19 cellular contexts compared by ENCODE assay signal in the genomic region with DNA sequence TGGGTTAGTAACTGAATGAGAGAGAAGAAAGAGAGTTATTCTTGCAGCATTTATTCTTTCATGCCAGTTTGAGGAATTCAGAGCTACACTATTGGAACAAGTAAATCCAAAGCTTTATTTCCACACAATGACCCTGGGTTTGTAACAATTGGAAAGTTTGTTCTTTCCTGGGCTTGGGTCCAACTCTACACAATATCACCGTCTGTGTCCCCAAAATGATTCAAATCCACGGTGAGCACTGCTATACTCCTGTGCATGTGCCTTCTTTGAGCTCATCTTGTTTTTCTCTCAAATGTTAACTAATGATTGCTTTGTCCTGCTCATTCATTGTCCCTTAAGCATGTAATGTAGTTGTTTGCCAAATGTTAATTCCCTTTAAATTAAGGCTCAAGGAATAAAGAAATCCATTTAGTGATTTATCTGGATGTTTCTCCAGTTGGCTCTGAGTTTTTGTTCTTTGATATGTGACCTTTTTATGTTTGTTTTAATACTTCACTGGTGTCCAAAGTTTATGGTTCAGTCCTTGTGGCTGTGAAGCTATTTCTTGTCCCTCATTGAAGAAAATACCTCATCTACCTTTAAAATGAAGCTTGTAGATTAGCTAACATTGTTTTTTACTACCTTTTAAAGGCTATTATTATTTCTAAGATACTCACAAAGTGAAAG. TPM values are rescaled to one million over a fixed set of nuclear protein-coding genes. Genes with fewer than 3 reads are reported as not detected.
DNase-seq lines count a peak whose midpoint lies in the region; ATAC-seq lines count a peak whose summit lies in the region.
"Had no signal": no experiment of that assay in that cellular context is flagged by ENCODE, and none has a peak within 500 bp of the region (broad histone marks: within the 10 kb centered on the region; RNA-seq: fewer than 3 reads in every experiment).

No MANE protein-coding gene starts in this region.

- no peak overlapping the region for H3K27ac Mint-ChIP-seq in activated T-cell treated with anti-CD3 and anti-CD28 coated beads, Interleukin-2, amount 50 U/mL, for 72 hours
- H3K27ac Mint-ChIP-seq: CD4-positive, alpha-beta memory T cell had no signal

- H3K4me3 Mint-ChIP-seq in activated T-cell treated with anti-CD3 and anti-CD28 coated beads, Interleukin-2, amount 50 U/mL, for 72 hours = no peak overlapping the region
- H3K4me3 Mint-ChIP-seq: CD4-positive, alpha-beta memory T cell had no signal

- H3K27me3 Mint-ChIP-seq in activated T-cell treated with anti-CD3 and anti-CD28 coated beads, Interleukin-2, amount 50 U/mL, for 72 hours (ENCODE audit: low read depth) = no peaks in the 10 kb centered on the region
- H3K27me3 Mint-ChIP-seq: CD4-positive, alpha-beta memory T cell had no signal

- no peak for ATAC-seq in activated T-cell treated with anti-CD3 and anti-CD28 coated beads, Interleukin-2, amount 50 U/mL, for 72 hours (replicated peaks in 1 of 2)
- ATAC-seq: HCT116 had no signal

- H3K9me3 Mint-ChIP-seq in activated T-cell treated with anti-CD3 and anti-CD28 coated beads, Interleukin-2, amount 50 U/mL, for 72 hours = peaks cover 2% of the 10 kb centered on the region in 2 donors

- H3K36me3 Mint-ChIP-seq in activated T-cell treated with anti-CD3 and anti-CD28 coated beads, Interleukin-2, amount 50 U/mL, for 72 hours (ENCODE audit: insufficient read depth in 2 of 2) = peaks cover 0 to 2% of the 10 kb centered on the region in 2 donors
- H3K36me3 Mint-ChIP-seq: CD4-positive, alpha-beta memory T cell had no signal

- no peaks in the 10 kb centered on the region for H3K4me1 Mint-ChIP-seq in activated T-cell treated with anti-CD3 and anti-CD28 coated beads, Interleukin-2, amount 50 U/mL, for 72 hours (ENCODE audit: low read depth)
- H3K4me1 Mint-ChIP-seq: CD4-positive, alpha-beta memory T cell had no signal

- peak; percentile 26 for DNase-seq in NCI-H82 (lab: John Stamatoyannopoulos, UW)
- peak; percentile 19 for DNase-seq in globus pallidus (ENCODE audit: low spot score)
- peak; percentile 8 for DNase-seq in midbrain (lab: John Stamatoyannopoulos, UW)
- no peak for DNase-seq in EL
- no peak for DNase-seq in OCI-M2 (lab: John Stamatoyannopoulos, UW; ENCODE audit: unreplicated experiment)
- no peak for DNase-seq in activated T-cell treated with anti-CD3 and anti-CD28 coated beads, Interleukin-2, amount 50 U/mL, for 72 hours
- no peak for DNase-seq in NCI-H526 (lab: John Stamatoyannopoulos, UW)
- DNase-seq: ACHN; CD4-positive, alpha-beta memory T cell; GDM1; MG63; NCI-H1436 treated with DMSO at 0.1 percent for 48 hours; NCI-H510A treated with DMSO at 0.1 percent for 48 hours; Right ventricle myocardium superior had no signal

RNA-seq across cellular contexts. Expression of a gene that starts 20.5 kb away (rescaled TPM):
- total RNA-seq in activated T-cell treated with anti-CD3 and anti-CD28 coated beads, Interleukin-2, amount 50 U/mL, for 72 hours = not detected
- total RNA-seq: CD4-positive, alpha-beta memory T cell; Daoy; H1; LHCN-M2; Right ventricle myocardium superior; RPMI7951 had no signal

RNA-seq across cellular contexts. Expression of a gene that starts 22.4 kb away (rescaled TPM):
- total RNA-seq in activated T-cell treated with anti-CD3 and anti-CD28 coated beads, Interleukin-2, amount 50 U/mL, for 72 hours = not detected
- total RNA-seq: CD4-positive, alpha-beta memory T cell; Daoy; H1; LHCN-M2; Right ventricle myocardium superior; RPMI7951 had no signal

RNA-seq across cellular contexts. Expression of a gene that starts 51.4 kb away (rescaled TPM):
- not detected for total RNA-seq in activated T-cell treated with anti-CD3 and anti-CD28 coated beads, Interleukin-2, amount 50 U/mL, for 72 hours
- total RNA-seq: CD4-positive, alpha-beta memory T cell; H1; LHCN-M2; Right ventricle myocardium superior; RPMI7951 had no signal

Comparison
In these comparisons a context has a peak if more than half of its experiments do, and no peak if none do; other contexts are left out.
1. DNase-seq: peak in NCI-H82 (single experiment), globus pallidus (single experiment) and midbrain (single experiment); none in EL (single experiment), OCI-M2 (single experiment), activated T-cell treated with anti-CD3 and anti-CD28 coated beads, Interleukin-2, amount 50 U/mL, for 72 hours (0 of 2) and NCI-H526 (0 of 2).